9 cellular contexts compared by ENCODE assay signal in genomic region chr16:2530629-2531318, GRCh38. TPM values are rescaled to one million over a fixed set of nuclear protein-coding genes. Genes with fewer than 3 reads are reported as not detected.
A peak's percentile ranks its signal among the peaks of the same experiment; 100 is the strongest.
DNase-seq lines count a peak whose midpoint lies in the region; ATAC-seq and TF ChIP-seq lines count a peak whose summit lies in the region.
"Had no signal": no experiment of that assay in that cellular context is flagged by ENCODE, and none has a peak within 500 bp of the region (broad histone marks: within the 10 kb centered on the region; RNA-seq: fewer than 3 reads in every experiment).

No MANE protein-coding gene starts in this region.

- TF ChIP-seq CTCF in DND-41 (IDR thresholded peaks at IDR 0.05; ENCODE audit: borderline replicate concordance, extremely low read depth, low read length, poor library complexity, severe bottlenecking) (no peak), RWPE2 (IDR thresholded peaks at IDR 0.05; ENCODE audit: poor library complexity, severe bottlenecking) (no peak), glutamatergic neuron (IDR thresholded peaks at IDR 0.05; ENCODE audit: partially characterized antibody, unreplicated experiment) (no peak), prostate gland (IDR thresholded peaks at IDR 0.05) (no peak), GM10248 (IDR thresholded peaks at IDR 0.05; ENCODE audit: control extremely low read depth, extremely low read depth, low read depth, missing control alignments) (no peak)

- H3K79me2 ChIP-seq in DND-41 (ENCODE audit: insufficient read depth, low read length), result no peaks in the 10 kb centered on the region

- TF ChIP-seq POLR2A in prostate gland (IDR thresholded peaks at IDR 0.05), result no peak

- H3K4me3 Mint-ChIP-seq in glutamatergic neuron (ENCODE audit: unreplicated experiment), result peak overlapping the region; percentile 81

- peaks cover 9% of the 10 kb centered on the region for H4K20me1 ChIP-seq in DND-41 (ENCODE audit: insufficient read depth, low read length)

- H3K9me3 ChIP-seq in DND-41 (ENCODE audit: insufficient read depth, low read length, severe bottlenecking) (no peaks in the 10 kb centered on the region), RWPE2 (ENCODE audit: severe bottlenecking) (no peaks in the 10 kb centered on the region), prostate gland (no peaks in the 10 kb centered on the region)

- POLR2A ChIA-PET in GM10248 (lab: Yijun Ruan, JAX), result interaction anchor here (0.7 to 1.2 kb wide), 4 partner anchors 10 to 73 kb away, joined by 5 to 9 read pairs (median 7); partner anchors contain the start of gene AMDHD2

- no peak overlapping the region for H3K27ac ChIP-seq in DND-41 (ENCODE audit: low read length)
- H3K27ac ChIP-seq in RWPE2 (ENCODE audit: poor library complexity, severe bottlenecking), result peak overlapping the region; percentile 56
- peak overlapping the region; percentile 93 to 97 for H3K27ac ChIP-seq in prostate gland

- peak overlapping the region; percentile 66 for H3K9ac ChIP-seq in DND-41 (ENCODE audit: low read depth, low read length)

- no peak overlapping the region for H2AFZ ChIP-seq in DND-41 (ENCODE audit: low read depth, low read length)

- H3K4me3 ChIP-seq in DND-41 (ENCODE audit: low read depth in 1 of 2, low read length in 2 of 2) (peak overlapping the region in 1 of 2 experiments; percentile 83; a peak in 1 of 4 replicates), RWPE2 (ENCODE audit: severe bottlenecking) (no peak overlapping the region), prostate gland (no peak overlapping the region)

- WGBS in prostate gland, result 88% methylated on average over 14 of the region's 14 CpGs

- peak overlapping the region; percentile 100 for H3K4me2 ChIP-seq in DND-41 (ENCODE audit: insufficient read depth, low read length)

- H3K4me1 Mint-ChIP-seq in glutamatergic neuron (ENCODE audit: low read depth, unreplicated experiment), result peaks cover 2% of the 10 kb centered on the region

- ATAC-seq in DND-41 (ENCODE audit: insufficient read depth, low read depth) (no peak), RWPE2 (ENCODE audit: low read depth) (no peak), GM21717 (IDR thresholded peaks at IDR 0.05; ENCODE audit: unreplicated experiment) (no peak)

- CTCF ChIA-PET in GM10248 (lab: Yijun Ruan, JAX), result no interaction called here

- H3K27me3 ChIP-seq in DND-41 (ENCODE audit: insufficient read depth, low read length, poor library complexity), result no peaks in the 10 kb centered on the region
- no peaks in the 10 kb centered on the region for H3K27me3 ChIP-seq in RWPE2 (ENCODE audit: insufficient read depth, poor library complexity, severe bottlenecking)
- no peaks in the 10 kb centered on the region for H3K27me3 ChIP-seq in prostate gland (replicated peaks; ENCODE audit: insufficient read depth)

- H3K36me3 ChIP-seq in DND-41 (ENCODE audit: insufficient read depth, low read length) (peaks cover 42% of the 10 kb centered on the region), RWPE2 (ENCODE audit: low read depth) (no peaks in the 10 kb centered on the region; the same call in 1 of the 2 replicates), prostate gland (peaks cover 7% of the 10 kb centered on the region in 2 donors)

- DNase-seq in DND-41 (no peak), RWPE2 (ENCODE audit: low spot score) (peak; percentile 59), glutamatergic neuron (no peak), prostate gland (ENCODE audit: low spot score) (no peak), UCSD-AML1 (lab: John Stamatoyannopoulos, UW; ENCODE audit: unreplicated experiment) (no peak), T-helper 9 cell (no peak), GM10248 (ENCODE audit: extremely low spot score) (no peak)
- DNase-seq: NCI-H526 treated with DMSO at 0.1 percent for 48 hours had no signal

- H3K36me3 Mint-ChIP-seq in glutamatergic neuron (ENCODE audit: unreplicated experiment), result no peaks in the 10 kb centered on the region

- peaks cover 12% of the 10 kb centered on the region for H3K27me3 Mint-ChIP-seq in glutamatergic neuron (ENCODE audit: unreplicated experiment)

- H3K9me3 Mint-ChIP-seq in glutamatergic neuron (ENCODE audit: unreplicated experiment), result peaks cover 8% of the 10 kb centered on the region

- intact Hi-C loops in prostate gland (cut with DNase I), result loop anchor here (10.0 kb wide), 1 partner anchor 64 kb away; no protein-coding TSS in a partner anchor

- peak overlapping the region; percentile 52 for H3K27ac Mint-ChIP-seq in glutamatergic neuron (ENCODE audit: unreplicated experiment)

- H3K4me1 ChIP-seq in DND-41 (ENCODE audit: insufficient read depth, low read length) (peaks cover 29% of the 10 kb centered on the region), RWPE2 (ENCODE audit: insufficient read depth, poor library complexity, severe bottlenecking) (no peaks in the 10 kb centered on the region), prostate gland (replicated peaks) (peaks cover 6% of the 10 kb centered on the region)

RNA-seq across cellular contexts. Expression of gene CEMP1, which starts 0.4 kb away (rescaled TPM):
- not detected for total RNA-seq in glutamatergic neuron (ENCODE audit: unreplicated experiment)
- 1 to 10 TPM; 1.3 to 8.1 TPM for total RNA-seq in prostate gland

RNA-seq across cellular contexts. Expression of gene PDPK1, which starts 7.0 kb away (rescaled TPM):
- 113 TPM for total RNA-seq in glutamatergic neuron (ENCODE audit: unreplicated experiment)
- 10 to 100 TPM; 33.1 to 73.2 TPM for total RNA-seq in prostate gland

RNA-seq across cellular contexts. Expression of gene AMDHD2, which starts 10.6 kb away (rescaled TPM):
- total RNA-seq in glutamatergic neuron (ENCODE audit: unreplicated experiment) (61.0 TPM), prostate gland (10 to 100 TPM; 41.4 to 78.1 TPM)

RNA-seq across cellular contexts. Expression of gene ATP6V0C, which starts 17.0 kb away (rescaled TPM):
- 274 TPM for total RNA-seq in glutamatergic neuron (ENCODE audit: unreplicated experiment)
- total RNA-seq in prostate gland, result 100 to 1,000 TPM; 114 to 164 TPM

RNA-seq across cellular contexts. Expression of gene TBC1D24, which starts 55.8 kb away (rescaled TPM):
- total RNA-seq in glutamatergic neuron (ENCODE audit: unreplicated experiment), result 58.4 TPM
- total RNA-seq in prostate gland, result 10 to 100 TPM; 22.4 to 26.2 TPM
